Comparison of ENCODE assay signal across 8 cellular contexts in genomic region chr17:81429353-81429774, GRCh38. TPM values are rescaled to one million over a fixed set of nuclear protein-coding genes. Genes with fewer than 3 reads are reported as not detected.
A peak's percentile ranks its signal among the peaks of the same experiment; 100 is the strongest.
DNase-seq lines count a peak whose midpoint lies in the region; ATAC-seq and TF ChIP-seq lines count a peak whose summit lies in the region.

No MANE protein-coding gene starts in this region.

- WGBS in tibial nerve, 2 donors: 7% methylated on average over 8 of the region's 22 CpGs; no CpG with 5 or more reads in 1 of the 2 donors

- in situ Hi-C loops in HAP-1 (cut with MboI; ENCODE audit: low sequenced_read_pairs): no loop called here

- H3K27ac ChIP-seq in tibial nerve: peak overlapping the region; percentile 21 to 82 (median 64)

- H3K27me3 ChIP-seq in tibial nerve: no peaks in the 10 kb centered on the region
- H3K27me3 ChIP-seq in HAP-1 (ENCODE audit: low read depth): no peaks in the 10 kb centered on the region

- TF ChIP-seq CTCF in NB4 (IDR thresholded peaks at IDR 0.05; ENCODE audit: low read depth, low read length): no peak
- no peak for TF ChIP-seq CTCF in tibial nerve (IDR thresholded peaks at IDR 0.05)

- DNase-seq in C1 segment of cervical spinal cord (lab: John Stamatoyannopoulos, UW): peak in 13 of 14 donors; percentile 45 to 93 (median 80)
- DNase-seq in NB4 (ENCODE audit: low read depth): no peak
- peak; percentile 57 for DNase-seq in amniotic epithelial cell (ENCODE audit: low read depth)
- peak; percentile 42 to 95 (median 85) for DNase-seq in hypothalamus (lab: John Stamatoyannopoulos, UW)
- peak; percentile 79 to 82 for DNase-seq in tibial nerve (ENCODE audit: low spot score in 2 of 2)
- no peak for DNase-seq in HAP-1 (ENCODE audit: low spot score in 2 of 2)

- ATAC-seq in HG02759 (IDR thresholded peaks at IDR 0.05; ENCODE audit: unreplicated experiment) (no peak), GM19467 (IDR thresholded peaks at IDR 0.05; ENCODE audit: unreplicated experiment) (no peak)

- H3K36me3 ChIP-seq in tibial nerve (no peaks in the 10 kb centered on the region), HAP-1 (replicated peaks) (no peaks in the 10 kb centered on the region)

- TF ChIP-seq POLR2A in NB4 (IDR thresholded peaks at IDR 0.05; ENCODE audit: extremely low read depth, insufficient read length): peak; percentile 3
- TF ChIP-seq POLR2A in tibial nerve (IDR thresholded peaks at IDR 0.05): no peak

- TF ChIP-seq EP300 in tibial nerve (IDR thresholded peaks at IDR 0.05): peak in 1 of 2 donors; percentile 80

- H3K4me3 ChIP-seq in NB4 (ENCODE audit: low read depth, low read length) (peak overlapping the region; percentile 67), tibial nerve (peak overlapping the region in 2 of 4 donors; percentile 10 to 14), HAP-1 (no peak overlapping the region)

- no peaks in the 10 kb centered on the region for H3K9me3 ChIP-seq in tibial nerve
- no peaks in the 10 kb centered on the region for H3K9me3 ChIP-seq in HAP-1

- H3K4me1 ChIP-seq in tibial nerve (peaks cover 8 to 61% (median 43%) of the 10 kb centered on the region in 4 donors), HAP-1 (no peaks in the 10 kb centered on the region)

RNA-seq across cellular contexts. Expression of gene BAHCC1, which starts 34.1 kb away (rescaled TPM):
- total RNA-seq in tibial nerve: 10 to 100 TPM; 15.1 to 38.7 (median 27.4) TPM

Comparison
In these comparisons a context has a peak if more than half of its experiments do, and no peak if none do; other contexts are left out.
1. DNase-seq: peak in C1 segment of cervical spinal cord (13 of 14), amniotic epithelial cell (single experiment), hypothalamus (51 of 51) and tibial nerve (2 of 2); none in NB4 (single experiment) and HAP-1 (0 of 2).